ENCODE assay signal across 1 cellular context in genomic region chr12:26187429-26187828, GRCh38.
TF ChIP-seq lines count a peak whose summit lies in the region.

No MANE protein-coding gene starts in this region.

TF ChIP-seq in HEK293, 187 proteins besides CTCF, POLR2A, EP300 and RAD21 (continued from another document):
- TF ChIP-seq ZSCAN16 (tag by site-specific recombination; IDR thresholded peaks at IDR 0.05), result no peak
- TF ChIP-seq, protein P1, sequence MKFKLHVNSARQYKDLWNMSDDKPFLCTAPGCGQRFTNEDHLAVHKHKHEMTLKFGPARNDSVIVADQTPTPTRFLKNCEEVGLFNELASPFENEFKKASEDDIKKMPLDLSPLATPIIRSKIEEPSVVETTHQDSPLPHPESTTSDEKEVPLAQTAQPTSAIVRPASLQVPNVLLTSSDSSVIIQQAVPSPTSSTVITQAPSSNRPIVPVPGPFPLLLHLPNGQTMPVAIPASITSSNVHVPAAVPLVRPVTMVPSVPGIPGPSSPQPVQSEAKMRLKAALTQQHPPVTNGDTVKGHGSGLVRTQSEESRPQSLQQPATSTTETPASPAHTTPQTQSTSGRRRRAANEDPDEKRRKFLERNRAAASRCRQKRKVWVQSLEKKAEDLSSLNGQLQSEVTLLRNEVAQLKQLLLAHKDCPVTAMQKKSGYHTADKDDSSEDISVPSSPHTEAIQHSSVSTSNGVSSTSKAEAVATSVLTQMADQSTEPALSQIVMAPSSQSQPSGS (tag by site-specific recombination; IDR thresholded peaks at IDR 0.05; ENCODE audit: low read depth), result no peak
- no peak for TF ChIP-seq ZBTB7A (tag by site-specific recombination; IDR thresholded peaks at IDR 0.05; ENCODE audit: low read depth)
- no peak for TF ChIP-seq REPIN1 (tag by site-specific recombination; IDR thresholded peaks at IDR 0.05; ENCODE audit: low read depth)
- no peak for TF ChIP-seq ZNF670 (tag by site-specific recombination; IDR thresholded peaks at IDR 0.05; ENCODE audit: low read depth)
- no peak for TF ChIP-seq GLIS2 (tag by site-specific recombination; IDR thresholded peaks at IDR 0.05)
- no peak for TF ChIP-seq ZNF473 (tag by site-specific recombination; IDR thresholded peaks at IDR 0.05)
